21 cellular contexts compared by ENCODE assay signal in the genomic region with DNA sequence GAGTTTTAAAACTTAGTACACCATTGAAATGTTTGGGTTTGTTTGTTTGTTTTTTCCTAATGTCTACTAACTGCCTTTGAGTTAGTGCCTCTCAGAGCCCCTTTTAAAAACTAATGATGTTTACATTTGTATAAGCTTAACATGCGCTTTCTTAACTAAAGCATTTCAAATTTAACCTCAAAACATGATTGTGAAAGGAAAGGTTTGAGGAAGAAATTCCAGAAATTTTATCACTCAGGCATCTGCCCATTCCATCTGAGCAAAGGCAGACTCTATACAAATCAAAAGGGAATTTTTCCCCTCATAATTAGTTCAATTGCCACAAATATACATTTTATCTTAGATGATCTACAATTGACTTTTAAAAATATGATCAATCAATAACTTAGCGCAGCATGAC.
"Had no signal": no experiment of that assay in that cellular context is flagged by ENCODE, and none has a peak within 500 bp of the region (broad histone marks: within the 10 kb centered on the region; RNA-seq: fewer than 3 reads in every experiment).

No MANE protein-coding gene starts in this region.

- H3K4me3 ChIP-seq: MG63, SJSA1, SK-N-MC had no signal

- H3K36me3 ChIP-seq: MG63, SJSA1 had no signal

- H3K27me3 ChIP-seq: SJSA1 had no signal

- H3K9me3 ChIP-seq: MG63, SJSA1 had no signal

- DNase-seq: Karpas-422, KG1, MG63, NCI-H1092, NCI-H1105 treated with DMSO at 0.1 percent for 48 hours, NCI-H1417 treated with DMSO at 0.1 percent for 48 hours, NCI-H187, NCI-H2029, NCI-H2081 treated with DMSO at 0.1 percent for 48 hours, NCI-H2171, NCI-H226, NCI-H446, NCI-H510A, NCI-H524 treated with DMSO at 0.1 percent for 48 hours, NCI-H69, NCI-H774, Right ventricle myocardium superior, RPMI8226, SIG-M5 had no signal

- H3K27ac ChIP-seq: SJSA1, SK-N-MC had no signal
